10 cellular contexts compared by ENCODE assay signal in the genomic region with DNA sequence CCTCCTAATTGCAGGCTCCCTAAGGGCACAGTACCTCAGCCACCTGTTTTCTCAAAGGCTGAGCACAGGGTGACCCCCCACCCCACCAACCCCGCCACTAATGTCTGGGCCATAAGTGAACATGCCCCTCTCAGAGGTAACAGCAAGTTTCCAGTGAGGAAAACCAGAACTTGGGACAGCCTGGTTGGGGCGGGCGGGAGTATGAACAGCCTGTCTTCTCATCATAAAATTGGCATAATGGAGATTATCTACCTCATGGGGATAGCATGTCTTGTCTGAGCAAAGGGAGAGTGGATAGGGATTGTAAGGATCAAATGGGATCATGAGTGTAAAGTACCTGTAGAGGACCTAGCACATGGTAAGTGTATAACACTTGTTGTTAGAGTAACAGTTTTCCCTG. TPM values are rescaled to one million over a fixed set of nuclear protein-coding genes. Genes with fewer than 3 reads are reported as not detected.
DNase-seq lines count a peak whose midpoint lies in the region; FAIRE-seq and TF ChIP-seq lines count a peak whose summit lies in the region.
"Not testable (repeated sequence)": the region's sequence is repeated elsewhere in the genome, so short reads cannot be mapped to it uniquely, and the experiment has no call there.
"Had no signal": no experiment of that assay in that cellular context is flagged by ENCODE, and none has a peak within 500 bp of the region (broad histone marks: within the 10 kb centered on the region; RNA-seq: fewer than 3 reads in every experiment).

No MANE protein-coding gene starts in this region.

- not testable (repeated sequence) for H2BK120ac ChIP-seq in H9 (ENCODE audit: low read depth, low read length, poor library complexity, severe bottlenecking)

- TF ChIP-seq CTCF in C4-2B (conservative IDR thresholded peaks at IDR 0.05); H9 (conservative IDR thresholded peaks at IDR 0.05); astrocyte (IDR thresholded peaks at IDR 0.05; ENCODE audit: insufficient read depth, low read depth, low read length); nephron progenitor cell (IDR thresholded peaks at IDR 0.05): not testable (repeated sequence)

- H3K56ac ChIP-seq in H9 (ENCODE audit: insufficient read length, low read depth, low read length) = not testable (repeated sequence)

- peaks cover 13% of the 10 kb centered on the region for H3K36me3 ChIP-seq in astrocyte (ENCODE audit: insufficient read depth, low read length)
- peaks cover 30% of the 10 kb centered on the region for H3K36me3 ChIP-seq in thymus (ENCODE audit: control insufficient read depth, insufficient read depth)

- not testable (repeated sequence) for H4K5ac ChIP-seq in H9 (ENCODE audit: insufficient read length, low read depth, low read length)

- H3K36me3 Mint-ChIP-seq in H9 (ENCODE audit: insufficient read depth in 1 of 3, low read depth in 3 of 3) (peaks cover 30 to 33% (median 31%) of the 10 kb centered on the region in 3 experiments), nephron progenitor cell (ENCODE audit: low read depth) (peaks cover 31% of the 10 kb centered on the region)
- H3K36me3 Mint-ChIP-seq in T-helper 2 cell treated with Interferon-gamma antibody and Interleukin-4, amounts not matched to agents 5 μg/mL and 100 μg/mL, for 36 hours (ENCODE audit: low read depth) = peaks cover 23% of the 10 kb centered on the region
- peaks cover 16% of the 10 kb centered on the region for H3K36me3 Mint-ChIP-seq in activated T-helper 1 cell treated with anti-CD3 and anti-CD28 coated beads, Interleukin-12 subunit alpha, Interleukin-12 subunit beta, Interleukin-2, Interleukin-4 antibody, amounts not matched to agents 30 ng/mL and 10 ng/mL and 1 ng/mL, durations not matched to agents 14 hours and 24 hours and 36 hours (ENCODE audit: low read depth)
- not testable (repeated sequence) for H3K36me3 Mint-ChIP-seq in astrocyte (ENCODE audit: low read depth, unreplicated experiment)

- intact Hi-C loops in activated T-helper 1 cell treated with anti-CD3 and anti-CD28 coated beads, Interleukin-12 subunit alpha, Interleukin-12 subunit beta, Interleukin-2, Interleukin-4 antibody, amounts not matched to agents 30 ng/mL and 10 ng/mL and 1 ng/mL, durations not matched to agents 14 hours and 24 hours and 36 hours (cut with micrococcal nuclease) = not testable (repeated sequence)

- peak overlapping the region; percentile 12 for H3K27ac ChIP-seq in C4-2B
- not testable (repeated sequence) for H3K27ac ChIP-seq in H9 (ENCODE audit: insufficient read length, low read depth, low read length); astrocyte (ENCODE audit: low read depth, low read length)
- H3K27ac ChIP-seq in thymus (ENCODE audit: low read depth) = peak overlapping the region; percentile 42

- not testable (repeated sequence) for H3K23ac ChIP-seq in H9 (ENCODE audit: insufficient read length, low read depth, low read length)

- no CpG with 5 or more reads among the region's 3 CpGs for WGBS in H9 (ENCODE audit: extremely low coverage, insufficient read length, low lambda C conversion rate)
- WGBS in thymus = 96% methylated on average over 3 of the region's 3 CpGs

- not testable (repeated sequence) for H3K23me2 ChIP-seq in H9 (ENCODE audit: insufficient read length, low read depth, low read length, poor library complexity, severe bottlenecking)

- H3K4me1 Mint-ChIP-seq in H9; astrocyte (ENCODE audit: low read depth, unreplicated experiment); nephron progenitor cell: not testable (repeated sequence)
- H3K4me1 Mint-ChIP-seq in T-helper 2 cell treated with Interferon-gamma antibody and Interleukin-4, amounts not matched to agents 5 μg/mL and 100 μg/mL, for 36 hours (ENCODE audit: low read depth) = peaks cover 21% of the 10 kb centered on the region
- H3K4me1 Mint-ChIP-seq in activated T-helper 1 cell treated with anti-CD3 and anti-CD28 coated beads, Interleukin-12 subunit alpha, Interleukin-12 subunit beta, Interleukin-2, Interleukin-4 antibody, amounts not matched to agents 30 ng/mL and 10 ng/mL and 1 ng/mL, durations not matched to agents 14 hours and 24 hours and 36 hours (ENCODE audit: low read depth) = peaks cover 25% of the 10 kb centered on the region

- not testable (repeated sequence) for H3K18ac ChIP-seq in H9 (ENCODE audit: insufficient read length, low read depth, low read length)

- H3K4me3 ChIP-seq in astrocyte (ENCODE audit: insufficient read depth, low read depth, low read length); thymus (ENCODE audit: low read length): not testable (repeated sequence)

- not testable (repeated sequence) for H3T11ph ChIP-seq in H9 (ENCODE audit: low read length)

- peak overlapping the region; percentile 35 to 61; a peak in 2 of 5 replicates for H3K4me3 Mint-ChIP-seq in H9
- peak overlapping the region; percentile 61 for H3K4me3 Mint-ChIP-seq in T-helper 2 cell treated with Interferon-gamma antibody and Interleukin-4, amounts not matched to agents 5 μg/mL and 100 μg/mL, for 36 hours
- peak overlapping the region; percentile 51 for H3K4me3 Mint-ChIP-seq in activated T-helper 1 cell treated with anti-CD3 and anti-CD28 coated beads, Interleukin-12 subunit alpha, Interleukin-12 subunit beta, Interleukin-2, Interleukin-4 antibody, amounts not matched to agents 30 ng/mL and 10 ng/mL and 1 ng/mL, durations not matched to agents 14 hours and 24 hours and 36 hours
- H3K4me3 Mint-ChIP-seq in astrocyte (ENCODE audit: unreplicated experiment) = peak overlapping the region; percentile 57
- peak overlapping the region; percentile 67 for H3K4me3 Mint-ChIP-seq in nephron progenitor cell

- not testable (repeated sequence) for FAIRE-seq in astrocyte (lab: Jason Lieb, UNC)

- H3K9me3 Mint-ChIP-seq in H9; T-helper 2 cell treated with Interferon-gamma antibody and Interleukin-4, amounts not matched to agents 5 μg/mL and 100 μg/mL, for 36 hours; activated T-helper 1 cell treated with anti-CD3 and anti-CD28 coated beads, Interleukin-12 subunit alpha, Interleukin-12 subunit beta, Interleukin-2, Interleukin-4 antibody, amounts not matched to agents 30 ng/mL and 10 ng/mL and 1 ng/mL, durations not matched to agents 14 hours and 24 hours and 36 hours; astrocyte (ENCODE audit: unreplicated experiment); nephron progenitor cell: not testable (repeated sequence)

- H3K27ac Mint-ChIP-seq in H9; activated T-helper 1 cell treated with anti-CD3 and anti-CD28 coated beads, Interleukin-12 subunit alpha, Interleukin-12 subunit beta, Interleukin-2, Interleukin-4 antibody, amounts not matched to agents 30 ng/mL and 10 ng/mL and 1 ng/mL, durations not matched to agents 14 hours and 24 hours and 36 hours; astrocyte (ENCODE audit: unreplicated experiment); nephron progenitor cell: not testable (repeated sequence)
- H3K27ac Mint-ChIP-seq in T-helper 2 cell treated with Interferon-gamma antibody and Interleukin-4, amounts not matched to agents 5 μg/mL and 100 μg/mL, for 36 hours = peak overlapping the region; percentile 47

- H2AFZ ChIP-seq in H9 (ENCODE audit: low read length); astrocyte (ENCODE audit: low read depth, low read length): not testable (repeated sequence)

- H4K20me1 ChIP-seq in H9 (ENCODE audit: control insufficient read depth, insufficient read depth, insufficient read length) = not testable (repeated sequence)
- H4K20me1 ChIP-seq in astrocyte (ENCODE audit: insufficient read depth, low read length) = peaks cover 19% of the 10 kb centered on the region

- H3K14ac ChIP-seq in H9 (ENCODE audit: insufficient read depth, low read length) = not testable (repeated sequence)

- not testable (repeated sequence) for H2BK20ac ChIP-seq in H9 (ENCODE audit: low read depth, low read length, poor library complexity, severe bottlenecking)

- H2BK12ac ChIP-seq in H9 (ENCODE audit: insufficient read length, low read depth, low read length) = not testable (repeated sequence)

- not testable (repeated sequence) for H4K91ac ChIP-seq in H9 (ENCODE audit: insufficient read length, low read depth, low read length)

- H2AK5ac ChIP-seq in H9 (ENCODE audit: insufficient read length, low read length) = not testable (repeated sequence)

- not testable (repeated sequence) for H4K8ac ChIP-seq in H9 (replicated peaks; ENCODE audit: insufficient read length, low read depth, low read length)

- H3K79me2 ChIP-seq in H9 (ENCODE audit: insufficient read depth, low read length) = not testable (repeated sequence)
- H3K79me2 ChIP-seq in astrocyte (ENCODE audit: insufficient read depth, low read length) = peaks cover 19% of the 10 kb centered on the region

- not testable (repeated sequence) for H3K4me1 ChIP-seq in H9 (ENCODE audit: insufficient read depth, low read length); astrocyte (ENCODE audit: insufficient read depth, low read length); thymus (ENCODE audit: control insufficient read depth, insufficient read depth, low read length)

- DNase-seq in H9; T-helper 2 cell treated with Interferon-gamma antibody and Interleukin-4, amounts not matched to agents 5 μg/mL and 100 μg/mL, for 36 hours (ENCODE audit: low spot score); activated T-helper 1 cell treated with anti-CD3 and anti-CD28 coated beads, Interleukin-12 subunit alpha, Interleukin-12 subunit beta, Interleukin-2, Interleukin-4 antibody, amounts not matched to agents 30 ng/mL and 10 ng/mL and 1 ng/mL, durations not matched to agents 14 hours and 24 hours and 36 hours (ENCODE audit: low spot score); astrocyte (ENCODE audit: low read depth); nephron progenitor cell: not testable (repeated sequence)
- peak; percentile 0 for DNase-seq in iPS-NIHi7 (ENCODE audit: extremely low spot score)

- not testable (repeated sequence) for H3K9me3 ChIP-seq in H9 (ENCODE audit: control insufficient read depth, low read depth, low read length); astrocyte (ENCODE audit: insufficient read depth, low read depth, low read length); thymus (ENCODE audit: control insufficient read depth)

- H3K27me3 Mint-ChIP-seq in H9 (ENCODE audit: low read depth); T-helper 2 cell treated with Interferon-gamma antibody and Interleukin-4, amounts not matched to agents 5 μg/mL and 100 μg/mL, for 36 hours (ENCODE audit: low read depth); activated T-helper 1 cell treated with anti-CD3 and anti-CD28 coated beads, Interleukin-12 subunit alpha, Interleukin-12 subunit beta, Interleukin-2, Interleukin-4 antibody, amounts not matched to agents 30 ng/mL and 10 ng/mL and 1 ng/mL, durations not matched to agents 14 hours and 24 hours and 36 hours (ENCODE audit: insufficient read depth); astrocyte (ENCODE audit: low read depth, unreplicated experiment); nephron progenitor cell (ENCODE audit: low read depth, poor library complexity): not testable (repeated sequence)

- H2BK5ac ChIP-seq in H9 (ENCODE audit: insufficient read length, low read length) = not testable (repeated sequence)

- H3K4ac ChIP-seq in H9 (ENCODE audit: low read depth, low read length) = not testable (repeated sequence)

- H3K79me1 ChIP-seq in H9 (ENCODE audit: insufficient read depth, low read depth, low read length, poor library complexity, severe bottlenecking) = not testable (repeated sequence)

- not testable (repeated sequence) for H3K27me3 ChIP-seq in H9 (ENCODE audit: insufficient read depth, low read length); astrocyte (ENCODE audit: insufficient read depth, low read length); thymus (ENCODE audit: control insufficient read depth, insufficient read depth)

- H2BK15ac ChIP-seq in H9 (ENCODE audit: low read depth, low read length) = not testable (repeated sequence)

- not testable (repeated sequence) for H3K4me2 ChIP-seq in H9 (ENCODE audit: insufficient read depth, insufficient read length, low read length); astrocyte (ENCODE audit: low read length)

- not testable (repeated sequence) for H3K9ac ChIP-seq in H9 (ENCODE audit: extremely low read depth, insufficient read length, low read length); astrocyte (ENCODE audit: low read length)

RNA-seq across cellular contexts. Expression of a gene that starts 2.3 kb away (rescaled TPM):
- 177 and 185 TPM in 2 replicates for total RNA-seq in H9 (2021)
- 94.7 and 115 TPM in 2 replicates for total RNA-seq in activated T-helper 1 cell treated with anti-CD3 and anti-CD28 coated beads, Interleukin-12 subunit alpha, Interleukin-12 subunit beta, Interleukin-2, Interleukin-4 antibody, amounts not matched to agents 30 ng/mL and 10 ng/mL and 1 ng/mL, durations not matched to agents 14 hours and 24 hours and 36 hours
- total RNA-seq in astrocyte = 78.9 and 83.8 TPM in 2 replicates
- 111 TPM for polyA plus RNA-seq in thymus

RNA-seq across cellular contexts. Expression of a gene that starts 5.2 kb away (rescaled TPM):
- total RNA-seq in H9 (2021) (not detected in 2 replicates), astrocyte (0.75 and 1.4 TPM in 2 replicates)
- total RNA-seq in activated T-helper 1 cell treated with anti-CD3 and anti-CD28 coated beads, Interleukin-12 subunit alpha, Interleukin-12 subunit beta, Interleukin-2, Interleukin-4 antibody, amounts not matched to agents 30 ng/mL and 10 ng/mL and 1 ng/mL, durations not matched to agents 14 hours and 24 hours and 36 hours = 4.0 and 4.7 TPM in 2 replicates
- 3.1 TPM for polyA plus RNA-seq in thymus

RNA-seq across cellular contexts. Expression of a gene that starts 8.0 kb away (rescaled TPM):
- total RNA-seq in H9 (2021) (0.22 and 0.24 TPM in 2 replicates), astrocyte (not detected in 2 replicates)
- not detected in 2 replicates for total RNA-seq in activated T-helper 1 cell treated with anti-CD3 and anti-CD28 coated beads, Interleukin-12 subunit alpha, Interleukin-12 subunit beta, Interleukin-2, Interleukin-4 antibody, amounts not matched to agents 30 ng/mL and 10 ng/mL and 1 ng/mL, durations not matched to agents 14 hours and 24 hours and 36 hours
- polyA plus RNA-seq in thymus = 3.3 TPM
- total RNA-seq: Daoy had no signal

RNA-seq across cellular contexts. Expression of a gene that starts 10.9 kb away (rescaled TPM):
- total RNA-seq in H9 (2021) = 4.5 and 4.7 TPM in 2 replicates
- 0.65 and 0.91 TPM in 2 replicates for total RNA-seq in activated T-helper 1 cell treated with anti-CD3 and anti-CD28 coated beads, Interleukin-12 subunit alpha, Interleukin-12 subunit beta, Interleukin-2, Interleukin-4 antibody, amounts not matched to agents 30 ng/mL and 10 ng/mL and 1 ng/mL, durations not matched to agents 14 hours and 24 hours and 36 hours
- 4.2 and 4.9 TPM in 2 replicates for total RNA-seq in astrocyte
- polyA plus RNA-seq in thymus = 12.8 TPM

RNA-seq across cellular contexts. Expression of a gene that starts 33.3 kb away (rescaled TPM):
- total RNA-seq in H9 (2021) (not detected in 2 replicates), astrocyte (not detected in 2 replicates)
- not detected in 2 replicates for total RNA-seq in activated T-helper 1 cell treated with anti-CD3 and anti-CD28 coated beads, Interleukin-12 subunit alpha, Interleukin-12 subunit beta, Interleukin-2, Interleukin-4 antibody, amounts not matched to agents 30 ng/mL and 10 ng/mL and 1 ng/mL, durations not matched to agents 14 hours and 24 hours and 36 hours
- not detected for polyA plus RNA-seq in thymus
- total RNA-seq: Daoy, RPMI7951 had no signal
